21 cellular contexts compared by ENCODE assay signal in the genomic region with DNA sequence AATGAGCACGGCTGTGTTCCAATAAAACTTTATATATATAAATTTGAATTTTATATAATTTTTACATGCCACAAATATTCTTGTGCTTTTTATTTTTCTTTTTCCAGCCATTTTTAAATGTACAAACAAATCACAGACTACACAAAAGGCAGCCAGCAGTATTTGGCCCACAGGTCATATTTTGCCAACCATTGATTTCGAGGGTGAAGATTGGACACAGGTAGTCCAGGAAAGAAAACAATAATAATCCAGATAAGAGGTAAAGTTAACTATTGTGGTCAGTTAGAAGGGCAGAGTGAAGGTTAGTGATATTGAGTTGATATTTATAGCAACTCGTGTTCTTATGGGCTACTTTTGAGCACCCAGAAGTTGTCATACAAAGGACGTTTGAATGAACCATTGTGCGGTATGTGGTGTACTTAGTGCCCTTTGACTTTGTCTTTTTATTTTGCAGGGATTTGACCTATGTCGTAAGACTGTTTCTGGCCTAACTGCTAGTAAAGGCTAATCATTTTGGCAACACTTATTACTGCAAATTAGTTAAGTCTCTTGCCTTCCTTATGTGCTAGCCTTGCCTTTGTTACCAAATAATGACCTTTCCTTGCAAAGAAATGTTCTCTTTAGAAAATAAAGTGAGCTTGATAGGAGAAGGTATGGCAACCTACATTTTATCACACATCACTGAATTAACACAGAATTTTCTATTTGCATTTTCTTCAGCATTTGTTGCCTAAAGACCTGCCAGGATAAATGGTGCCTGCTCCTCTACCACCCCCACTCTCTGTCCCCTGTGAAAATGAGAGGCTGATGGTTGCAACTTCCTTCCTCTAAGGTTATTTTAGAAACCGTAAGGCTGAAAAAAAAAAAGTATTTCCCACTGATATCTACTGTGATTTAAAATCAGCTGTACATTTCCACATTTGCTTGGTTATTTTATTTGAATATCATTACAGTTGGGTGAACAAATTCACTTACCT.
DNase-seq lines count a peak whose midpoint lies in the region; ATAC-seq, FAIRE-seq and TF ChIP-seq lines count a peak whose summit lies in the region.
"Had no signal": no experiment of that assay in that cellular context is flagged by ENCODE, and none has a peak within 500 bp of the region (broad histone marks: within the 10 kb centered on the region; RNA-seq: fewer than 3 reads in every experiment).

No MANE protein-coding gene starts in this region.

- H3K9ac ChIP-seq in Loucy (ENCODE audit: low read depth, low read length, poor library complexity, severe bottlenecking), result no peak overlapping the region
- no peak overlapping the region for H3K9ac ChIP-seq in K562 (ENCODE audit: insufficient read depth in 1 of 2, low read depth in 2 of 2, low read length in 2 of 2)
- H3K9ac ChIP-seq in neural progenitor cell, result no peak overlapping the region

- BruUV-seq in K562 (replicated peaks; lab: Mats Ljungman, UMichigan), result no TSS peak

- H3K4me2 ChIP-seq in Loucy (ENCODE audit: low read depth, low read length, poor library complexity, severe bottlenecking), result peak overlapping the region; percentile 56
- no peak overlapping the region for H3K4me2 ChIP-seq in K562 (ENCODE audit: insufficient read depth, low read length)
- H3K4me2 ChIP-seq in neural progenitor cell, result peak overlapping the region; percentile 63
- H3K4me2 ChIP-seq: smooth muscle cell had no signal

- H2AFZ ChIP-seq in Loucy (ENCODE audit: low read length) (no peak overlapping the region), K562 (ENCODE audit: low read depth, low read length) (no peak overlapping the region), neural progenitor cell (replicated peaks) (no peak overlapping the region)

- no peak for TF ChIP-seq RAD21 in K562 (CRISPR knock-in tag; conservative IDR thresholded peaks at IDR 0.05 in 1 of 2, IDR thresholded peaks at IDR 0.05 in 1 of 2)

- CTCF ChIA-PET in K562 (lab: Yijun Ruan, JAX; ENCODE audit: low intra/inter-chr PET ratio), result no interaction called here

- WGBS in K562 (ENCODE audit: insufficient coverage, low coverage, missing lambda C conversion rate), result 74% methylated on average over 7 of the region's 7 CpGs

- H3K36me3 ChIP-seq in Loucy (ENCODE audit: insufficient read depth, low read length) (no peaks in the 10 kb centered on the region), K562 (ENCODE audit: control insufficient read depth, insufficient read depth, low read length) (no peaks in the 10 kb centered on the region), neural progenitor cell (no peaks in the 10 kb centered on the region)
- H3K36me3 ChIP-seq: WERI-Rb-1 had no signal

- in situ Hi-C loops in K562 (cut with MboI), result no loop called here

- no peaks in the 10 kb centered on the region for H3K9me3 Mint-ChIP-seq in neural progenitor cell
- no peaks in the 10 kb centered on the region for H3K9me3 Mint-ChIP-seq in naive thymus-derived CD8-positive, alpha-beta T cell
- H3K9me3 Mint-ChIP-seq: activated CD4-positive, alpha-beta memory T cell treated with anti-CD3 and anti-CD28 coated beads, Interleukin-2, amount 10 ng/mL, durations not matched to agents 7 days and 5 days had no signal

- H3K27ac Mint-ChIP-seq in neural progenitor cell, result peak overlapping the region; percentile 18
- no peak overlapping the region for H3K27ac Mint-ChIP-seq in naive thymus-derived CD8-positive, alpha-beta T cell
- H3K27ac Mint-ChIP-seq: activated CD4-positive, alpha-beta memory T cell treated with anti-CD3 and anti-CD28 coated beads, Interleukin-2, amount 10 ng/mL, durations not matched to agents 7 days and 5 days had no signal

- H3K9me3 ChIP-seq in Loucy (ENCODE audit: insufficient read depth, low read depth, low read length), result no peaks in the 10 kb centered on the region
- no peaks in the 10 kb centered on the region for H3K9me3 ChIP-seq in K562 (replicated peaks; ENCODE audit: control insufficient read depth, insufficient read depth, low read depth, low read length)
- no peaks in the 10 kb centered on the region for H3K9me3 ChIP-seq in neural progenitor cell (ENCODE audit: low read depth)
- H3K9me3 ChIP-seq: heart left ventricle had no signal

- no peaks in the 10 kb centered on the region for H4K20me1 ChIP-seq in Loucy (ENCODE audit: insufficient read depth, low read length, poor library complexity, severe bottlenecking)
- 0 out of 2 replicates have a peak, but pooled peaks cover 5% of the 10 kb centered on the region for H4K20me1 ChIP-seq in K562 (replicated peaks; ENCODE audit: control insufficient read depth, insufficient read depth, low read length)
- H4K20me1 ChIP-seq in neural progenitor cell (ENCODE audit: low read depth), result no peaks in the 10 kb centered on the region

- H3K4me1 ChIP-seq in Loucy (ENCODE audit: insufficient read depth, low read length, poor library complexity, severe bottlenecking) (peaks cover 35% of the 10 kb centered on the region), K562 (replicated peaks in 1 of 2; ENCODE audit: control insufficient read depth in 2 of 2, insufficient read depth in 2 of 2, low read length in 2 of 2) (peaks cover 6 to 17% of the 10 kb centered on the region in 2 experiments; a peak in 4 of 5 replicates), neural progenitor cell (peaks cover 53% of the 10 kb centered on the region)

- H3F3A ChIP-seq in Loucy (ENCODE audit: low read depth) (no peaks in the 10 kb centered on the region), neural progenitor cell (ENCODE audit: low read depth) (peaks cover 31% of the 10 kb centered on the region)

- H3K9me1 ChIP-seq in K562 (ENCODE audit: control insufficient read depth, insufficient read depth, low read length), result no peaks in the 10 kb centered on the region

- H3K4me1 Mint-ChIP-seq in neural progenitor cell, result peaks cover 43% of the 10 kb centered on the region
- peaks cover 19 to 46% (median 38%) of the 10 kb centered on the region in 4 donors for H3K4me1 Mint-ChIP-seq in naive thymus-derived CD8-positive, alpha-beta T cell

- H3K79me2 ChIP-seq in Loucy (ENCODE audit: insufficient read depth, low read length), result no peaks in the 10 kb centered on the region
- H3K79me2 ChIP-seq in K562 (ENCODE audit: control insufficient read depth, insufficient read depth, low read length), result no peaks in the 10 kb centered on the region
- no peaks in the 10 kb centered on the region for H3K79me2 ChIP-seq in neural progenitor cell (ENCODE audit: low read depth)

- peak; percentile 5 for FAIRE-seq in GM18507 (lab: Jason Lieb, UNC)
- peak; percentile 42 for FAIRE-seq in K562 (lab: Jason Lieb, UNC)

- intact Hi-C loops in K562 (cut with micrococcal nuclease), result no loop called here

- H3K4me3 ChIP-seq in Loucy (ENCODE audit: low read length, poor library complexity, severe bottlenecking), result peak overlapping the region; percentile 2
- no peak overlapping the region for H3K4me3 ChIP-seq in K562
- H3K4me3 ChIP-seq in neural progenitor cell, result no peak overlapping the region
- H3K4me3 ChIP-seq: heart left ventricle, smooth muscle cell had no signal

- H3K27me3 ChIP-seq in Loucy (ENCODE audit: insufficient read depth, low read length, poor library complexity, severe bottlenecking) (no peaks in the 10 kb centered on the region), K562 (ENCODE audit: control insufficient read depth in 2 of 2, insufficient read depth in 2 of 2, low read length in 2 of 2) (no peaks in the 10 kb centered on the region), neural progenitor cell (no peaks in the 10 kb centered on the region)
- H3K27me3 ChIP-seq: heart left ventricle had no signal

- no peak for ATAC-seq in K562
- ATAC-seq in naive thymus-derived CD8-positive, alpha-beta T cell, result no peak
- ATAC-seq in HG02759 (IDR thresholded peaks at IDR 0.05; ENCODE audit: unreplicated experiment), result no peak
- ATAC-seq: HCT116, heart left ventricle, Right ventricle myocardium inferior had no signal

- no peak overlapping the region for H3K4me3 Mint-ChIP-seq in neural progenitor cell
- no peak overlapping the region for H3K4me3 Mint-ChIP-seq in naive thymus-derived CD8-positive, alpha-beta T cell
- H3K4me3 Mint-ChIP-seq: activated CD4-positive, alpha-beta memory T cell treated with anti-CD3 and anti-CD28 coated beads, Interleukin-2, amount 10 ng/mL, durations not matched to agents 7 days and 5 days had no signal

- H3K9me2 ChIP-seq in Loucy (replicated peaks; ENCODE audit: low read depth, low read length), result no peaks in the 10 kb centered on the region

- H3K27ac ChIP-seq in K562 (ENCODE audit: extremely low read depth, low read depth, low read length), result no peak overlapping the region
- H3K27ac ChIP-seq in neural progenitor cell, result peak overlapping the region; percentile 87
- H3K27ac ChIP-seq: heart left ventricle, WERI-Rb-1 had no signal

- H3K27me3 Mint-ChIP-seq in neural progenitor cell (ENCODE audit: insufficient read depth, low read depth), result no peaks in the 10 kb centered on the region
- no peaks in the 10 kb centered on the region for H3K27me3 Mint-ChIP-seq in naive thymus-derived CD8-positive, alpha-beta T cell
- H3K27me3 Mint-ChIP-seq: activated CD4-positive, alpha-beta memory T cell treated with anti-CD3 and anti-CD28 coated beads, Interleukin-2, amount 10 ng/mL, durations not matched to agents 7 days and 5 days had no signal

- no peak for TF ChIP-seq EP300 in K562 (IDR thresholded peaks at IDR 0.05; ENCODE audit: low read length)

- POLR2A ChIA-PET in K562 (lab: Yijun Ruan, JAX), result interaction anchor here (1.7 kb wide), 1 partner anchor 11 kb away, joined by 6 read pairs; no protein-coding TSS in a partner anchor
- POLR2A ChIA-PET in naive thymus-derived CD8-positive, alpha-beta T cell (lab: Charles Lee), result no interaction called here

- H3K36me3 Mint-ChIP-seq in neural progenitor cell, result no peaks in the 10 kb centered on the region
- H3K36me3 Mint-ChIP-seq in naive thymus-derived CD8-positive, alpha-beta T cell, result peaks cover 5 to 29% (median 22%) of the 10 kb centered on the region in 3 donors

- no peak for DNase-seq in GM18507 (ENCODE audit: extremely low spot score, insufficient read length, low read depth)
- no peak for DNase-seq in K562 (ENCODE audit: extremely low read depth in 1 of 4, low spot score in 3 of 4)
- peak; percentile 24 for DNase-seq in neural progenitor cell (ENCODE audit: low spot score)
- DNase-seq in cerebellum (ENCODE audit: low spot score), result no peak
- DNase-seq in naive thymus-derived CD8-positive, alpha-beta T cell, result no peak
- DNase-seq: activated CD4-positive, alpha-beta memory T cell treated with anti-CD3 and anti-CD28 coated beads, Interleukin-2, amount 10 ng/mL, durations not matched to agents 7 days and 5 days; activated naive CD4-positive, alpha-beta T cell treated with Interleukin-2 at 50 U/mL for 16 hours; activated T-cell treated with anti-CD3 and anti-CD28 coated beads, Interleukin-2, amount 50 U/mL, for 1 hour; aorta; Calu3; heart left ventricle; NCI-H1694; NK-92 treated with Interleukin-12 subunit alpha and Interleukin-12 subunit beta, amount 100 ng/mL, for 24 hours; stimulated activated CD8-positive, alpha-beta memory T cell treated with anti-CD3 and anti-CD28 coated beads, Interleukin-4, amount 100 ng/mL, for 48 hours; T-helper 1 cell; WERI-Rb-1 had no signal

- TF ChIP-seq POLR2A in K562 (conservative IDR thresholded peaks at IDR 0.05), result no peak

- no peak for TF ChIP-seq CTCF in Loucy (conservative IDR thresholded peaks at IDR 0.05; ENCODE audit: low read length)
- TF ChIP-seq CTCF in K562 (IDR thresholded peaks at IDR 0.05 in 2 of 3, conservative IDR thresholded peaks at IDR 0.05 in 1 of 3; ENCODE audit: insufficient read depth in 2 of 3, low read depth in 1 of 3, low read length in 3 of 3), result no peak
- TF ChIP-seq CTCF in neural progenitor cell (IDR thresholded peaks at IDR 0.05), result no peak
